In the genomic region with DNA sequence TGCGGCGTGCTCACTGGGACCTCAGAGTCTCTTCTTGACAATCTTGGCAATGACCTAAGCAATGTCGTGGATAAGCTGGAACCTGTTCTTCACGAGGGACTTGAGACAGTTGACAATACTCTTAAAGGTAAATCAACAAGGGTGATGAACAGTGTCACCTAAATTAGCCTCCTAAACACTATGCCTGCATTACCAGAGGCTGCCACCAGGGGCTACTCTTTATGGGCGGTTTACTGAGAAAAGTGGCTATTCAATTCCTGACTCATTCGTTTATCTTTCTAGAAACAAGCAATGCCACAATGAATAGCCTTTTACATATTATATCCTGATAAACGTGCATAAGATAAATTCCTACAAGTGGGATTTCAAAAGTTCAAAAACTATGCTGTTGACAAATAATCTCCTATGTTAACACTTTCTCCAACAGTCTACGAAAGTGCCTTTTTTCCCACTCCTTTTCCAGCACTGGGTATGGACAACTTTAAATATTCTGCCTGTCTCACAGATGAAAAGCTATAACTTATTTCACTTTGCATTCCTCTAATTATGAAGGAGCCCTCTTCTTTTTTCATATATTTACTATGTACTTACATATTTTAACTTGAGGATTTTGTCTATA, we compare ENCODE assay signal across 10 cellular contexts. TPM values are rescaled to one million over a fixed set of nuclear protein-coding genes. Genes with fewer than 3 reads are reported as not detected.
DNase-seq lines count a peak whose midpoint lies in the region; ATAC-seq and TF ChIP-seq lines count a peak whose summit lies in the region.
"Had no signal": no experiment of that assay in that cellular context is flagged by ENCODE, and none has a peak within 500 bp of the region (broad histone marks: within the 10 kb centered on the region; RNA-seq: fewer than 3 reads in every experiment).

No MANE protein-coding gene starts in this region.

- H3K27ac ChIP-seq in heart left ventricle: no peak overlapping the region
- H3K27ac ChIP-seq in Panc1 (ENCODE audit: low read length): no peak overlapping the region
- H3K27ac ChIP-seq in testis: no peak overlapping the region
- no peak overlapping the region for H3K27ac ChIP-seq in aorta (ENCODE audit: low read depth in 1 of 2, low read length in 2 of 2)

- peaks cover 0 to 24% (median 12%) of the 10 kb centered on the region in 12 donors for H3K9me3 ChIP-seq in heart left ventricle
- no peaks in the 10 kb centered on the region for H3K9me3 ChIP-seq in Panc1 (ENCODE audit: control insufficient read depth, insufficient read depth, low read depth, low read length)
- no peaks in the 10 kb centered on the region for H3K9me3 ChIP-seq in testis
- peaks cover 4% of the 10 kb centered on the region for H3K9me3 ChIP-seq in aorta (ENCODE audit: control insufficient read depth, low read length)

- POLR2A ChIA-PET in Panc1 (lab: Charles Lee): no interaction called here

- intact Hi-C loops in heart left ventricle (cut with DNase I): no loop called here
- intact Hi-C loops in cardiac septum (cut with DNase I): no loop called here
- intact Hi-C loops in Panc1 (cut with micrococcal nuclease; ENCODE audit: unreplicated experiment): no loop called here
- intact Hi-C loops in testis (cut with DNase I; ENCODE audit: low total_unique reads): no loop called here
- intact Hi-C loops in aorta (cut with DNase I): no loop called here

- H3K4me3 ChIP-seq in heart left ventricle: no peak overlapping the region
- H3K4me3 ChIP-seq in Panc1 (ENCODE audit: low read depth in 2 of 2, low read length in 2 of 2): no peak overlapping the region
- no peak overlapping the region for H3K4me3 ChIP-seq in fibroblast of villous mesenchyme (ENCODE audit: low read depth, low read length)
- H3K4me3 ChIP-seq in testis: no peak overlapping the region
- H3K4me3 ChIP-seq in aorta (ENCODE audit: low read length in 2 of 2): no peak overlapping the region

- no peak for TF ChIP-seq POLR2A in heart left ventricle (IDR thresholded peaks at IDR 0.05)
- TF ChIP-seq POLR2A in testis (IDR thresholded peaks at IDR 0.05): no peak

- H3K4me1 ChIP-seq in heart left ventricle: no peaks in the 10 kb centered on the region
- H3K4me1 ChIP-seq in Panc1 (ENCODE audit: control insufficient read depth, insufficient read depth, low read length): no peaks in the 10 kb centered on the region; the same call in 1 of the 2 replicates
- H3K4me1 ChIP-seq in testis: peaks cover 5% of the 10 kb centered on the region
- H3K4me1 ChIP-seq in aorta (ENCODE audit: control insufficient read depth in 1 of 2, insufficient read depth in 2 of 2, low read length in 2 of 2): no peaks in the 10 kb centered on the region

- 49 to 56% (median 52%) methylated on average over 8 of the region's 8 CpGs for WGBS in heart left ventricle, 4 donors
- 55 to 65% methylated on average over 8 of the region's 8 CpGs for WGBS in testis, 2 donors
- WGBS in aorta, 2 donors: 50 to 51% methylated on average over 8 of the region's 8 CpGs

- H3K27me3 ChIP-seq in heart left ventricle (peaks cover 0 to 13% (median 0%) of the 10 kb centered on the region in 9 donors), Panc1 (ENCODE audit: control insufficient read depth, insufficient read depth, low read length) (0 out of 2 replicates have a peak, but pooled peaks cover 2% of the 10 kb centered on the region), testis (no peaks in the 10 kb centered on the region), aorta (ENCODE audit: control insufficient read depth in 1 of 2, insufficient read depth in 2 of 2, low read length in 1 of 2) (no peaks in the 10 kb centered on the region)

- CTCF ChIA-PET in Panc1 (lab: Charles Lee): no interaction called here

- TF ChIP-seq CTCF in heart left ventricle (IDR thresholded peaks at IDR 0.05): peak in 7 of 12 donors; percentile 11 to 52 (median 30)
- peak; percentile 71 for TF ChIP-seq CTCF in Panc1 (IDR thresholded peaks at IDR 0.05)
- TF ChIP-seq CTCF in fibroblast of villous mesenchyme (IDR thresholded peaks at IDR 0.05; ENCODE audit: insufficient read depth, low read depth, low read length): peak; percentile 36
- TF ChIP-seq CTCF in testis (IDR thresholded peaks at IDR 0.05): peak in 2 of 3 experiments; percentile 43 to 73

- DNase-seq in heart left ventricle (no peak), cardiac septum (ENCODE audit: low spot score) (no peak), Panc1 (ENCODE audit: low read depth, low spot score) (no peak), fibroblast of villous mesenchyme (ENCODE audit: low read depth) (no peak), testis (peak; percentile 48), NCI-H510A treated with DMSO at 0.1 percent for 48 hours (lab: John Stamatoyannopoulos, UW) (no peak), aorta (no peak)
- DNase-seq: NCI-H2081 had no signal

- no peaks in the 10 kb centered on the region for H3K36me3 ChIP-seq in heart left ventricle
- H3K36me3 ChIP-seq in Panc1 (ENCODE audit: control insufficient read depth, insufficient read depth, low read length): no peaks in the 10 kb centered on the region
- H3K36me3 ChIP-seq in testis (ENCODE audit: low read depth, missing control alignments): no peaks in the 10 kb centered on the region
- no peaks in the 10 kb centered on the region for H3K36me3 ChIP-seq in aorta (ENCODE audit: control insufficient read depth in 1 of 2, insufficient read depth in 2 of 2, low read length in 1 of 2)

- no TSS peak for BruUV-seq in Panc1 (replicated peaks; lab: Mats Ljungman, UMichigan)

- in situ Hi-C loops in Panc1 (cut with HindIII; ENCODE audit: low pct_unique_long_range_greater_than_20kb, low sequenced_read_pairs): no loop called here

- ATAC-seq in heart left ventricle (no peak), Panc1 (no peak), aorta (ENCODE audit: low FRiP score) (no peak), HG03135 (IDR thresholded peaks at IDR 0.05; ENCODE audit: unreplicated experiment) (no peak)

RNA-seq across cellular contexts. Expression of a gene that starts 1.3 kb away (rescaled TPM):
- total RNA-seq in heart left ventricle (not detected), cardiac septum (not detected), Panc1 (2021; ENCODE audit: unreplicated experiment) (not detected), fibroblast of villous mesenchyme (not detected in 2 replicates), testis (1 to 10 TPM in 1 of 2 donors, not detected in 1; 1.4 TPM), aorta (not detected)
- polyA plus RNA-seq in heart left ventricle (not detected), testis (ENCODE audit: insufficient read depth, low read depth, low replicate concordance) (1.3 TPM), aorta (not detected)
- polyA plus RNA-seq in Panc1 (2012; ENCODE audit: insufficient read length): not detected
- total RNA-seq: omental fat pad had no signal

RNA-seq across cellular contexts. Expression of a gene that starts 47.9 kb away (rescaled TPM):
- total RNA-seq in heart left ventricle: not detected
- not detected for polyA plus RNA-seq in heart left ventricle
- total RNA-seq in cardiac septum: not detected
- not detected for total RNA-seq in Panc1 (2021; ENCODE audit: unreplicated experiment)
- not detected for polyA plus RNA-seq in Panc1 (2012; ENCODE audit: insufficient read length)
- total RNA-seq in fibroblast of villous mesenchyme: not detected in 2 replicates
- total RNA-seq in testis: 100 to 1,000 TPM in 1 of 2 donors, 10 to 100 TPM in 1; 30.7 to 106 TPM
- polyA plus RNA-seq in testis (ENCODE audit: insufficient read depth, low read depth, low replicate concordance): 147 TPM
- not detected for total RNA-seq in aorta
- polyA plus RNA-seq in aorta: not detected
- total RNA-seq: omental fat pad had no signal

Comparison
In these comparisons a context has a peak if more than half of its experiments do, and no peak if none do; other contexts are left out.
1. RNA of a gene that starts 47.9 kb away (total RNA-seq): 30.7 to 106 TPM in testis; not detected in heart left ventricle, not detected in cardiac septum (single experiment), not detected in Panc1 (single experiment), not detected in fibroblast of villous mesenchyme and not detected in aorta; every median in the first group is over 10 times any median in the second.
2. Peak in every context shown above with its lines, with median percentiles within 50 percentile points of each other: CTCF ChIP-seq.